Comparison of ENCODE assay signal across 16 cellular contexts in the genomic region with DNA sequence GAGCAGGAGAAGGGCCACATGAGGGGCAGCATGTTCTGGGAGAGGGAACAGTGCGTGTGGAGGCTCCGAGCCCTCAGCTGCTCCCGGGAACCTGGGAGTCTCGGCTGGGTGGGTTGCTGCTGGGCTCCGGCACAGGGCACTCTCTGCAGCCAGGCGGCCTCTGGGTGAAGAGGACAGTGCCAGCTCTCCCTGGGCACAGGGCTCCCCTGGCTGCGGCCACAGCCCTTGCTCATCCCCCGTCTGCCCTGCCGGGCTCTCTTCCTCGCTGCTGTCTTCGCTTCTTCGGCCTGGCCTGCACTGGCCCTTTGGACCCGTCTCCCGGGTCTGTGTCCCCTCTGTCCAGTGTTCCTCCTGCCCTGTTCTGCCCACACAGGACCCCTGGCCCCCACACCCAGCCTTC. TPM values are rescaled to one million over a fixed set of nuclear protein-coding genes. Genes with fewer than 3 reads are reported as not detected.
DNase-seq lines count a peak whose midpoint lies in the region; ATAC-seq and TF ChIP-seq lines count a peak whose summit lies in the region.
"Had no signal": no experiment of that assay in that cellular context is flagged by ENCODE, and none has a peak within 500 bp of the region (broad histone marks: within the 10 kb centered on the region; RNA-seq: fewer than 3 reads in every experiment).

No MANE protein-coding gene starts in this region.

- peaks cover 0 to 6% (median 0%) of the 10 kb centered on the region in 11 experiments; a peak in 1 of 22 replicates for H3K27me3 ChIP-seq in BLaER1 treated with 17β-estradiol and CSF1 and Interleukin-3, amounts not matched to agents 10 nM and 100 nM
- no peaks in the 10 kb centered on the region for H3K27me3 ChIP-seq in RWPE2 (ENCODE audit: insufficient read depth, poor library complexity, severe bottlenecking)
- H3K27me3 ChIP-seq in neuronal stem cell (ENCODE audit: control insufficient read depth in 3 of 3, insufficient read depth in 3 of 3, low read depth in 1 of 3, low read length in 3 of 3), result no peaks in the 10 kb centered on the region
- H3K27me3 ChIP-seq: BE2C had no signal

- H2AK5ac ChIP-seq in neuronal stem cell (ENCODE audit: low read depth, low read length), result no peak overlapping the region

- H3K4ac ChIP-seq in neuronal stem cell (ENCODE audit: low read length), result no peak overlapping the region

- H3K9me3 ChIP-seq in BLaER1 treated with 17β-estradiol and CSF1 and Interleukin-3, amounts not matched to agents 10 nM and 100 nM (replicated peaks in 1 of 11), result no peaks in the 10 kb centered on the region
- no peaks in the 10 kb centered on the region for H3K9me3 ChIP-seq in RWPE2 (ENCODE audit: severe bottlenecking)
- H3K9me3 ChIP-seq in neuronal stem cell (replicated peaks in 1 of 2; ENCODE audit: control insufficient read depth in 2 of 2, insufficient read depth in 1 of 2, low read depth in 1 of 2, low read length in 2 of 2), result peaks cover 0 to 4% of the 10 kb centered on the region in 2 donors
- H3K9me3 ChIP-seq: BE2C had no signal

- no peaks in the 10 kb centered on the region for H3K36me3 Mint-ChIP-seq in activated naive CD4-positive, alpha-beta T cell treated with anti-CD3 and anti-CD28 coated beads, Interleukin-2, amount 50 U/mL, for 72 hours
- H3K36me3 Mint-ChIP-seq: CD14-positive monocyte; CD4-positive, alpha-beta memory T cell had no signal

- DNase-seq in RWPE2 (ENCODE audit: low spot score) (peak; percentile 85), neuronal stem cell (ENCODE audit: low spot score) (no peak), SIG-M5 treated with dmso at 0.1 percent for 504 hours (lab: John Stamatoyannopoulos, UW; ENCODE audit: unreplicated experiment) (no peak), EL (no peak)
- no peak for DNase-seq in activated naive CD4-positive, alpha-beta T cell treated with anti-CD3 and anti-CD28 coated beads, Interleukin-2, amount 50 U/mL, for 72 hours (ENCODE audit: low spot score in 2 of 2)
- DNase-seq: BE2C; CD4-positive, alpha-beta memory T cell; DMS153; GF-D8; GOT3; H9; IMR-90 had no signal

- peaks cover 8 to 78% (median 65%) of the 10 kb centered on the region in 10 experiments; a peak in 16 of 20 replicates for H3K4me1 ChIP-seq in BLaER1 treated with 17β-estradiol and CSF1 and Interleukin-3, amounts not matched to agents 10 nM and 100 nM
- H3K4me1 ChIP-seq in RWPE2 (ENCODE audit: insufficient read depth, poor library complexity, severe bottlenecking) (peaks cover 33% of the 10 kb centered on the region), neuronal stem cell (ENCODE audit: control insufficient read depth in 2 of 2, insufficient read depth in 1 of 2, low read depth in 1 of 2, low read length in 2 of 2) (peaks cover 10 to 19% of the 10 kb centered on the region in 2 donors)
- H3K4me1 ChIP-seq: BE2C had no signal

- WGBS in neuronal stem cell (ENCODE audit: extremely low coverage in 2 of 2, insufficient read length in 2 of 2, insufficient replicate concordance in 1 of 2), 2 donors, result no CpG with 5 or more reads among the region's 14 CpGs

- H3K14ac ChIP-seq in neuronal stem cell (ENCODE audit: low read length), result peak overlapping the region; percentile 59

- no peak overlapping the region for H3K27ac ChIP-seq in BLaER1 treated with 17β-estradiol and CSF1 and Interleukin-3, amounts not matched to agents 10 nM and 100 nM
- H3K27ac ChIP-seq in RWPE2 (ENCODE audit: poor library complexity, severe bottlenecking), result no peak overlapping the region
- H3K27ac ChIP-seq in neuronal stem cell (replicated peaks; ENCODE audit: low read length), result no peak overlapping the region
- H3K27ac ChIP-seq: HL-60 had no signal

- H3K4me3 ChIP-seq in BLaER1 treated with 17β-estradiol and CSF1 and Interleukin-3, amounts not matched to agents 10 nM and 100 nM, result no peak overlapping the region
- H3K4me3 ChIP-seq in RWPE2 (ENCODE audit: severe bottlenecking), result no peak overlapping the region
- no peak overlapping the region for H3K4me3 ChIP-seq in neuronal stem cell (ENCODE audit: low read length in 2 of 2)
- H3K4me3 ChIP-seq: K562 had no signal

- no peak overlapping the region for H3K23ac ChIP-seq in neuronal stem cell (ENCODE audit: low read depth, low read length, poor library complexity)

- peak overlapping the region; percentile 35 for H2BK15ac ChIP-seq in neuronal stem cell (ENCODE audit: low read length)

- H3K36me3 ChIP-seq in BLaER1 treated with 17β-estradiol and CSF1 and Interleukin-3, amounts not matched to agents 10 nM and 100 nM, result no peaks in the 10 kb centered on the region
- H3K36me3 ChIP-seq in RWPE2 (ENCODE audit: low read depth) (peaks cover 18% of the 10 kb centered on the region), neuronal stem cell (replicated peaks in 1 of 2; ENCODE audit: control insufficient read depth in 2 of 2, insufficient read depth in 2 of 2, low read length in 2 of 2) (peaks cover 0 to 2% of the 10 kb centered on the region in 2 donors)
- H3K36me3 ChIP-seq: BE2C had no signal

- H2BK5ac ChIP-seq in neuronal stem cell (ENCODE audit: low read length), result peak overlapping the region; percentile 30

- H3K18ac ChIP-seq in neuronal stem cell (ENCODE audit: low read length), result peak overlapping the region; percentile 81

- no peak overlapping the region for H2BK120ac ChIP-seq in neuronal stem cell (ENCODE audit: low read depth, low read length)

- H4K8ac ChIP-seq in neuronal stem cell (ENCODE audit: low read depth, low read length), result no peak overlapping the region

- peak overlapping the region in 9 of 11 experiments; percentile 50 to 86 (median 70); a peak in 18 of 22 replicates for H3K4me2 ChIP-seq in BLaER1 treated with 17β-estradiol and CSF1 and Interleukin-3, amounts not matched to agents 10 nM and 100 nM
- no peak overlapping the region for H3K4me2 ChIP-seq in neuronal stem cell (ENCODE audit: insufficient read depth, low read length, poor library complexity, severe bottlenecking)

- H4K91ac ChIP-seq in neuronal stem cell (ENCODE audit: low read depth, low read length, poor library complexity), result no peak overlapping the region

- no peak overlapping the region for H3K27ac Mint-ChIP-seq in activated naive CD4-positive, alpha-beta T cell treated with anti-CD3 and anti-CD28 coated beads, Interleukin-2, amount 50 U/mL, for 72 hours
- H3K27ac Mint-ChIP-seq: CD14-positive monocyte; CD4-positive, alpha-beta memory T cell had no signal

- ATAC-seq in RWPE2 (ENCODE audit: low read depth), result no peak
- ATAC-seq in activated naive CD4-positive, alpha-beta T cell treated with anti-CD3 and anti-CD28 coated beads, Interleukin-2, amount 50 U/mL, for 72 hours, result no peak
- ATAC-seq: K562 had no signal

- peaks cover 0 to 4% of the 10 kb centered on the region in 2 donors for H3K9me3 Mint-ChIP-seq in activated naive CD4-positive, alpha-beta T cell treated with anti-CD3 and anti-CD28 coated beads, Interleukin-2, amount 50 U/mL, for 72 hours
- H3K9me3 Mint-ChIP-seq: H9 had no signal

- TF ChIP-seq CTCF in RWPE2 (IDR thresholded peaks at IDR 0.05; ENCODE audit: poor library complexity, severe bottlenecking), result no peak

- no peak overlapping the region for H2BK12ac ChIP-seq in neuronal stem cell (ENCODE audit: low read length)

- peak overlapping the region in 4 of 11 experiments; percentile 12 to 29 (median 22); a peak in 2 of 22 replicates for H3K9ac ChIP-seq in BLaER1 treated with 17β-estradiol and CSF1 and Interleukin-3, amounts not matched to agents 10 nM and 100 nM
- no peak overlapping the region for H3K9ac ChIP-seq in neuronal stem cell (ENCODE audit: low read depth, low read length, poor library complexity)

- H3K79me1 ChIP-seq in neuronal stem cell (ENCODE audit: low read depth, low read length), result peaks cover 2% of the 10 kb centered on the region

- H4K20me1 ChIP-seq in BLaER1 treated with 17β-estradiol and CSF1 and Interleukin-3, amounts not matched to agents 10 nM and 100 nM, result no peaks in the 10 kb centered on the region; a peak in 1 of 22 replicates

- H2AFZ ChIP-seq in neuronal stem cell (ENCODE audit: low read length), result no peak overlapping the region

RNA-seq across cellular contexts. Expression of a gene that starts 48.2 kb away (rescaled TPM):
- 10.2 TPM for polyA plus RNA-seq in neuronal stem cell (2013, experiment 1 of 2)
- polyA plus RNA-seq in neuronal stem cell (2013, experiment 2 of 2), result 10.4 TPM
- under 1 TPM; 0.08 to 0.09 TPM for total RNA-seq in activated naive CD4-positive, alpha-beta T cell treated with anti-CD3 and anti-CD28 coated beads, Interleukin-2, amount 50 U/mL, for 72 hours
- total RNA-seq: K562 had no signal
- polyA plus RNA-seq: CD14-positive monocyte had no signal
